ENCODE assay signal across 8 cellular contexts in the genomic region with DNA sequence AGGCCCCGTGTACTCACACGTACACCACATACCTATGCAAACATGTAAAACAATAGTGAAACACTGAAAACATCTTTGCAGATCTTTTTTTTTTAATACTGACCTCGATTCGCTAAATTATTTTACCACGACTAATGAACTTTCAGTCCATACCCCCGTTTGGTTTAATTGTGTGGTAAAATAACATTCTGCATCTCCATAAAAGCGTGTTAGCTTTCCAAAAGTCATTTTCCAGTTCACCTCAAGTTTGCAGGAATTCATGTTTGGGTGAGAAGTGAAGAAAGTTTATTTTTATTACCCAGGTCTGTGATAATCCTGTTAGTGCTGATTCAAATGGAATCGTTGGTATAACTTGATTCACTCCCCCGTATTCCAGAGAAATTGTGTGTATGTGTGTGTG. TPM values are rescaled to one million over a fixed set of nuclear protein-coding genes. Genes with fewer than 3 reads are reported as not detected.
A peak's percentile ranks its signal among the peaks of the same experiment; 100 is the strongest.
DNase-seq lines count a peak whose midpoint lies in the region; ATAC-seq, FAIRE-seq and TF ChIP-seq lines count a peak whose summit lies in the region.

No MANE protein-coding gene starts in this region.

- BruUV-seq in HepG2 (replicated peaks; lab: Mats Ljungman, UMichigan), result no TSS peak

- H3K4me3 ChIP-seq in astrocyte of the spinal cord (ENCODE audit: low read depth, low read length), result peak overlapping the region; percentile 84
- H3K4me3 ChIP-seq in HepG2 (replicated peaks in 1 of 3; ENCODE audit: insufficient read depth in 1 of 3, low read depth in 2 of 3, low read length in 3 of 3), result peak overlapping the region; percentile 80 to 92 (median 85)
- peak overlapping the region; percentile 68 for H3K4me3 ChIP-seq in thymus (ENCODE audit: low read length)

- CTCF ChIA-PET in activated CD4-positive, alpha-beta T cell treated with anti-CD3 and anti-CD28 coated beads, Interleukin-2, amount 10 ng/mL, durations not matched to agents 7 days and 5 days (lab: Charles Lee), result interaction anchor here (0.6 to 1.0 kb wide), 2 partner anchors 66 to 181 kb away, joined by 3 read pairs; no protein-coding TSS in a partner anchor
- CTCF ChIA-PET in HepG2 (lab: Yijun Ruan, JAX; ENCODE audit: low intra/inter-chr PET ratio, low total read pairs), result no interaction called here

- FAIRE-seq in HepG2 (lab: Jason Lieb, UNC), result no peak
- no peak for FAIRE-seq in D721Med (lab: Jason Lieb, UNC)

- in situ Hi-C loops in astrocyte of the spinal cord (cut with HindIII; ENCODE audit: low sequenced_read_pairs), result no loop called here
- in situ Hi-C loops in HepG2 (cut with HindIII; ENCODE audit: extremely low pct_ligation_motif_present, low pct_unique_long_range_greater_than_20kb), result loop anchor here (10.0 kb wide), 1 partner anchor 289 kb away; no protein-coding TSS in a partner anchor

- H3K9ac ChIP-seq in HepG2 (ENCODE audit: insufficient read depth, low read depth, low read length), result peak overlapping the region; percentile 76

- under 1% methylated on average over 9 of the region's 9 CpGs for WGBS in HepG2 (ENCODE audit: low lambda C conversion rate)
- under 1% methylated on average over 9 of the region's 9 CpGs for WGBS in thymus

- H3K27me3 Mint-ChIP-seq in activated CD4-positive, alpha-beta T cell treated with anti-CD3 and anti-CD28 coated beads, Interleukin-2, amount 10 ng/mL, durations not matched to agents 7 days and 5 days, result no peaks in the 10 kb centered on the region

- peak overlapping the region; percentile 94 for H3K27ac Mint-ChIP-seq in activated CD4-positive, alpha-beta T cell treated with anti-CD3 and anti-CD28 coated beads, Interleukin-2, amount 10 ng/mL, durations not matched to agents 7 days and 5 days

- TF ChIP-seq RAD21 in HepG2 (CRISPR knock-in tag; IDR thresholded peaks at IDR 0.05), result no peak

- no peak for DNase-seq in activated CD4-positive, alpha-beta T cell treated with anti-CD3 and anti-CD28 coated beads, Interleukin-2, amount 10 ng/mL, durations not matched to agents 7 days and 5 days
- no peak for DNase-seq in activated CD4-positive, alpha-beta T cell treated with anti-CD3 and anti-CD28 coated beads, Interleukin-2, amount 50 U/mL, for 4 hours
- DNase-seq in astrocyte of the spinal cord (ENCODE audit: low read depth, low spot score) (no peak), HepG2 (ENCODE audit: low spot score) (no peak), D721Med (ENCODE audit: insufficient read length, low spot score) (no peak), mucosa of gallbladder (ENCODE audit: low spot score) (no peak)

- no peaks in the 10 kb centered on the region for H3K9me3 Mint-ChIP-seq in activated CD4-positive, alpha-beta T cell treated with anti-CD3 and anti-CD28 coated beads, Interleukin-2, amount 10 ng/mL, durations not matched to agents 7 days and 5 days

- ATAC-seq in HepG2 (no peak), GM21381 (IDR thresholded peaks at IDR 0.05; ENCODE audit: unreplicated experiment) (no peak)

- H3K4me3 Mint-ChIP-seq in activated CD4-positive, alpha-beta T cell treated with anti-CD3 and anti-CD28 coated beads, Interleukin-2, amount 10 ng/mL, durations not matched to agents 7 days and 5 days, result peak overlapping the region; percentile 87

- peaks cover 19% of the 10 kb centered on the region for H3K36me3 Mint-ChIP-seq in activated CD4-positive, alpha-beta T cell treated with anti-CD3 and anti-CD28 coated beads, Interleukin-2, amount 10 ng/mL, durations not matched to agents 7 days and 5 days (ENCODE audit: low read depth)

- no peak for TF ChIP-seq POLR2A in HepG2 (IDR thresholded peaks at IDR 0.05; ENCODE audit: insufficient read depth in 1 of 2, low read depth in 2 of 2, low read length in 2 of 2)

- no peak for TF ChIP-seq EP300 in HepG2 (IDR thresholded peaks at IDR 0.05; ENCODE audit: low read depth in 2 of 2, low read length in 2 of 2)
- no peak for TF ChIP-seq EP300 in HepG2 (CRISPR knock-in tag; IDR thresholded peaks at IDR 0.05; ENCODE audit: borderline replicate concordance)

- intact Hi-C loops in HepG2 (cut with micrococcal nuclease; ENCODE audit: unreplicated experiment), result loop anchor here (5.0 to 10.0 kb wide), 3 partner anchors 62 to 289 kb away; partner anchors contain the start of gene RFESD

- H4K20me1 ChIP-seq in HepG2 (ENCODE audit: insufficient read depth, low read length), result no peaks in the 10 kb centered on the region

- H3K79me2 ChIP-seq in HepG2 (ENCODE audit: insufficient read depth, low read length), result peaks cover 49% of the 10 kb centered on the region

- POLR2A ChIA-PET in activated CD4-positive, alpha-beta T cell treated with anti-CD3 and anti-CD28 coated beads, Interleukin-2, amount 10 ng/mL, durations not matched to agents 7 days and 5 days (lab: Charles Lee), result no interaction called here
- POLR2A ChIA-PET in HepG2 (lab: Yijun Ruan, JAX), result interaction anchor here (0.9 to 1.3 kb wide), 8 partner anchors 9 to 1107 kb away, joined by 3 to 5 read pairs (median 3); partner anchors contain the start of genes CAST, RFESD and RHOBTB3

- peaks cover 0 to 3% of the 10 kb centered on the region in 2 experiments; a peak in 1 of 5 replicates for H3K36me3 ChIP-seq in HepG2 (replicated peaks in 1 of 2; ENCODE audit: control insufficient read depth in 1 of 2, insufficient read depth in 2 of 2, low read length in 2 of 2)
- no peaks in the 10 kb centered on the region for H3K36me3 ChIP-seq in thymus (ENCODE audit: control insufficient read depth, insufficient read depth)

- H3K27ac ChIP-seq in HepG2 (ENCODE audit: extremely low read length, insufficient read depth, low read length) (peak overlapping the region; percentile 92), thymus (ENCODE audit: low read depth) (peak overlapping the region; percentile 93)

- no peaks in the 10 kb centered on the region; a peak in 1 of 5 replicates for H3K27me3 ChIP-seq in HepG2 (ENCODE audit: control insufficient read depth in 1 of 2, insufficient read depth in 2 of 2, low read length in 2 of 2)
- no peaks in the 10 kb centered on the region for H3K27me3 ChIP-seq in thymus (ENCODE audit: control insufficient read depth, insufficient read depth)

- TF ChIP-seq CTCF in astrocyte of the spinal cord (IDR thresholded peaks at IDR 0.05; ENCODE audit: low read depth, low read length) (no peak), HepG2 (CRISPR knock-in tag; IDR thresholded peaks at IDR 0.05) (no peak), D721Med (IDR thresholded peaks at IDR 0.05; ENCODE audit: insufficient read depth, missing control alignments) (no peak)

- H2AFZ ChIP-seq in HepG2 (ENCODE audit: low read length), result peak overlapping the region; percentile 70

- H3K9me3 ChIP-seq in HepG2 (ENCODE audit: low read length) (no peaks in the 10 kb centered on the region), thymus (ENCODE audit: control insufficient read depth) (no peaks in the 10 kb centered on the region)

- H3K4me2 ChIP-seq in HepG2 (ENCODE audit: low read depth, low read length), result peak overlapping the region; percentile 74

- H3K4me1 ChIP-seq in HepG2 (ENCODE audit: insufficient read depth, low read length), result peaks cover 32% of the 10 kb centered on the region
- peaks cover 3% of the 10 kb centered on the region for H3K4me1 ChIP-seq in thymus (ENCODE audit: control insufficient read depth, insufficient read depth, low read length)

- H3K4me1 Mint-ChIP-seq in activated CD4-positive, alpha-beta T cell treated with anti-CD3 and anti-CD28 coated beads, Interleukin-2, amount 10 ng/mL, durations not matched to agents 7 days and 5 days, result peaks cover 44% of the 10 kb centered on the region

RNA-seq across cellular contexts. Expression of gene ARSK, which starts 0.7 kb away (rescaled TPM):
- total RNA-seq in activated CD4-positive, alpha-beta T cell treated with anti-CD3 and anti-CD28 coated beads, Interleukin-2, amount 10 ng/mL, durations not matched to agents 7 days and 5 days, result 1 to 10 TPM; 5.1 to 5.2 TPM
- total RNA-seq in HepG2 (2016; rRNA removed; fragmentation: Illumina TruSeq; extraction: Trizol) (5.9 and 7.9 TPM in 2 replicates), mucosa of gallbladder (5.9 TPM)
- 1.8 and 1.9 TPM in 2 replicates for total RNA-seq in HepG2 (2016; cell fraction: cytosol; rRNA removed; fragmentation: Illumina TruSeq; extraction: Trizol; ENCODE audit: low read depth)
- 5.8 and 7.1 TPM in 2 replicates for total RNA-seq in HepG2 (2016; cell fraction: insoluble cytoplasmic fraction; rRNA removed; fragmentation: Illumina TruSeq; extraction: Trizol)
- 3.2 and 4.5 TPM in 2 replicates for total RNA-seq in HepG2 (2016; cell fraction: membrane; rRNA removed; fragmentation: Illumina TruSeq; extraction: Trizol)
- total RNA-seq in HepG2 (2016; cell fraction: nucleus; rRNA removed; fragmentation: Illumina TruSeq; extraction: Trizol), result 9.3 and 9.9 TPM in 2 replicates
- polyA plus RNA-seq in HepG2 (2011; rRNA removed) (6.0 and 7.9 TPM in 2 replicates), thymus (5.3 TPM)
- 4.2 and 6.1 TPM in 2 replicates for polyA plus RNA-seq in HepG2 (2011; cell fraction: cytosol; rRNA removed)
- polyA plus RNA-seq in HepG2 (2011; cell fraction: nucleus; rRNA removed), result 1.6 and 2.2 TPM in 2 replicates
- 5.3 and 6.3 TPM in 2 replicates for polyA plus RNA-seq in HepG2 (2012)
- polyA plus RNA-seq in HepG2 (2016; cell fraction: cytosol; fragmentation: Illumina TruSeq; extraction: Trizol; ENCODE audit: low read depth), result 1.1 and 1.2 TPM in 2 replicates
- polyA plus RNA-seq in HepG2 (2016; cell fraction: insoluble cytoplasmic fraction; fragmentation: Illumina TruSeq; extraction: Trizol; ENCODE audit: low read depth), result 6.0 and 7.2 TPM in 2 replicates
- 2.6 and 3.0 TPM in 2 replicates for polyA plus RNA-seq in HepG2 (2016; cell fraction: membrane; fragmentation: Illumina TruSeq; extraction: Trizol; ENCODE audit: low read depth)
- polyA plus RNA-seq in HepG2 (2016; cell fraction: nucleus; fragmentation: Illumina TruSeq; extraction: Trizol; ENCODE audit: insufficient read depth, low read depth), result 8.9 and 9.1 TPM in 2 replicates
- polyA minus RNA-seq in HepG2 (2011; rRNA and poly(A)+ RNA removed; ENCODE audit: low replicate concordance), result 3.8 and 3.9 TPM in 2 replicates
- polyA minus RNA-seq in HepG2 (2011; cell fraction: cytosol; rRNA and poly(A)+ RNA removed), result 5.4 and 5.8 TPM in 2 replicates
- polyA minus RNA-seq in HepG2 (2011; cell fraction: nucleus; rRNA and poly(A)+ RNA removed), result 9.3 and 10.3 TPM in 2 replicates

RNA-seq across cellular contexts. Expression of gene SKIC3, which starts 0.8 kb away (rescaled TPM):
- 10 to 100 TPM; 74.6 to 74.9 TPM for total RNA-seq in activated CD4-positive, alpha-beta T cell treated with anti-CD3 and anti-CD28 coated beads, Interleukin-2, amount 10 ng/mL, durations not matched to agents 7 days and 5 days
- 61.5 and 86.9 TPM in 2 replicates for total RNA-seq in HepG2 (2016; rRNA removed; fragmentation: Illumina TruSeq; extraction: Trizol)
- 3.7 and 5.5 TPM in 2 replicates for total RNA-seq in HepG2 (2016; cell fraction: cytosol; rRNA removed; fragmentation: Illumina TruSeq; extraction: Trizol; ENCODE audit: low read depth)
- total RNA-seq in HepG2 (2016; cell fraction: insoluble cytoplasmic fraction; rRNA removed; fragmentation: Illumina TruSeq; extraction: Trizol), result 63.6 and 87.5 TPM in 2 replicates
- total RNA-seq in HepG2 (2016; cell fraction: membrane; rRNA removed; fragmentation: Illumina TruSeq; extraction: Trizol), result 18.7 and 19.0 TPM in 2 replicates
- total RNA-seq in HepG2 (2016; cell fraction: nucleus; rRNA removed; fragmentation: Illumina TruSeq; extraction: Trizol), result 80.7 and 86.0 TPM in 2 replicates
- polyA plus RNA-seq in HepG2 (2011; rRNA removed), result 34.3 and 36.9 TPM in 2 replicates
- polyA plus RNA-seq in HepG2 (2011; cell fraction: cytosol; rRNA removed), result 9.5 and 14.6 TPM in 2 replicates
- 48.8 and 59.8 TPM in 2 replicates for polyA plus RNA-seq in HepG2 (2011; cell fraction: nucleus; rRNA removed)
- 34.0 and 34.3 TPM in 2 replicates for polyA plus RNA-seq in HepG2 (2012)
- 1.2 and 1.3 TPM in 2 replicates for polyA plus RNA-seq in HepG2 (2016; cell fraction: cytosol; fragmentation: Illumina TruSeq; extraction: Trizol; ENCODE audit: low read depth)
- 36.0 and 38.6 TPM in 2 replicates for polyA plus RNA-seq in HepG2 (2016; cell fraction: insoluble cytoplasmic fraction; fragmentation: Illumina TruSeq; extraction: Trizol; ENCODE audit: low read depth)
- 3.1 and 4.3 TPM in 2 replicates for polyA plus RNA-seq in HepG2 (2016; cell fraction: membrane; fragmentation: Illumina TruSeq; extraction: Trizol; ENCODE audit: low read depth)
- polyA plus RNA-seq in HepG2 (2016; cell fraction: nucleus; fragmentation: Illumina TruSeq; extraction: Trizol; ENCODE audit: insufficient read depth, low read depth), result 63.0 and 66.8 TPM in 2 replicates
- 18.7 and 33.3 TPM in 2 replicates for polyA minus RNA-seq in HepG2 (2011; rRNA and poly(A)+ RNA removed; ENCODE audit: low replicate concordance)
- polyA minus RNA-seq in HepG2 (2011; cell fraction: cytosol; rRNA and poly(A)+ RNA removed), result 22.9 and 27.7 TPM in 2 replicates
- polyA minus RNA-seq in HepG2 (2011; cell fraction: nucleus; rRNA and poly(A)+ RNA removed), result 175 and 181 TPM in 2 replicates
- polyA plus RNA-seq in thymus, result 37.5 TPM
- 57.4 TPM for total RNA-seq in mucosa of gallbladder
